ENCODE assay signal across 31 cellular contexts in the genomic region with DNA sequence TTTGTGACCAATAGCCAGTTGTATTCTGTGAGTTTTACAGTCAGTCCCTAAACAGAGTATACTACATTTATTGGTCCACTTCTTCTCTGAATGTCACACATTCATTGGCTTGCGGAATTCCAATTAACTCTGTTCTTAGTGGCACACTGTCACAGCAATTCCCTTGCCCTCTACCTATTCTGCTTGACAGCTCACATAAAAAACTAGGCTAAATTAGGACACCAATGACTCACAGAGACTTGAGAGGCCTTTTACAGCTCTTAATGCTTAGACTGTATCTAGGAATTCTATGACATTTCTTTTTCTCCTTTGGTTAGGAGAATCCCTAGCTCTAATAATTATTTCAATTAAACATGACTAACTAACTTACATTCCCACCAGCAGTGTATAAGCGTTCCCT.
A peak's percentile ranks its signal among the peaks of the same experiment; 100 is the strongest.
DNase-seq lines count a peak whose midpoint lies in the region; ATAC-seq, FAIRE-seq and TF ChIP-seq lines count a peak whose summit lies in the region.
"Had no signal": no experiment of that assay in that cellular context is flagged by ENCODE, and none has a peak within 500 bp of the region (broad histone marks: within the 10 kb centered on the region; RNA-seq: fewer than 3 reads in every experiment).

No MANE protein-coding gene starts in this region.

- no TSS peak for BruUV-seq in MCF 10A (replicated peaks; lab: Mats Ljungman, UMichigan)

- no peaks in the 10 kb centered on the region for H3K4me1 Mint-ChIP-seq in MCF 10A (ENCODE audit: insufficient read depth, unreplicated experiment)
- peaks cover 12% of the 10 kb centered on the region for H3K4me1 Mint-ChIP-seq in astrocyte (ENCODE audit: low read depth, unreplicated experiment)
- H3K4me1 Mint-ChIP-seq in activated CD4-positive, alpha-beta T cell treated with anti-CD3 and anti-CD28 coated beads for 36 hours, result no peaks in the 10 kb centered on the region
- H3K4me1 Mint-ChIP-seq: CD4-positive, CD25-positive, alpha-beta regulatory T cell; WTC11 had no signal

- no peak for TF ChIP-seq EP300 in upper lobe of left lung (IDR thresholded peaks at IDR 0.05)

- no peak for FAIRE-seq in astrocyte (lab: Jason Lieb, UNC)
- FAIRE-seq: GM18507, H1 had no signal

- DNase-seq in MCF 10A (ENCODE audit: unreplicated experiment) (peak; percentile 8), breast epithelium (ENCODE audit: low spot score in 2 of 2) (no peak), astrocyte (ENCODE audit: low read depth) (peak; percentile 44), islet precursor cell (peak; percentile 60), retinal pigment epithelial cell (ENCODE audit: low read depth) (peak; percentile 33), upper lobe of left lung (no peak)
- no peak for DNase-seq in activated CD4-positive, alpha-beta T cell treated with anti-CD3 and anti-CD28 coated beads for 36 hours
- DNase-seq: activated CD8-positive, alpha-beta T cell treated with anti-CD3 and anti-CD28 coated beads for 36 hours; activated naive CD4-positive, alpha-beta T cell treated with anti-CD3 and anti-CD28 coated beads, Interleukin-2, amount 50 U/mL, for 16 hours; activated T-cell treated with anti-CD3 and anti-CD28 coated beads, Interleukin-2, amount 50 U/mL, for 24 hours; CD4-positive, CD25-positive, alpha-beta regulatory T cell; DND-41; erythroblast; heart left ventricle; KBM-7; midbrain; NCI-H1092; NCI-H2107; NCI-H748 treated with DMSO at 0.1 percent for 48 hours; OCI-M1; right lobe of liver; stimulated activated naive CD4-positive, alpha-beta T cell treated with Interleukin-2 at 50 U/mL for 16 hours; T-helper 2 cell; transverse colon had no signal

- CTCF ChIA-PET in MCF 10A (lab: Yijun Ruan, JAX), result interaction anchor here (0.7 to 0.8 kb wide), 2 partner anchors 590 to 1062 kb away, joined by 3 to 5 read pairs; no protein-coding TSS in a partner anchor
- CTCF ChIA-PET in activated CD4-positive, alpha-beta T cell treated with anti-CD3 and anti-CD28 coated beads for 36 hours (lab: Charles Lee), result no interaction called here

- H3K9me3 Mint-ChIP-seq in MCF 10A (ENCODE audit: unreplicated experiment), result no peaks in the 10 kb centered on the region
- H3K9me3 Mint-ChIP-seq in astrocyte (ENCODE audit: unreplicated experiment), result no peaks in the 10 kb centered on the region
- H3K9me3 Mint-ChIP-seq in activated CD4-positive, alpha-beta T cell treated with anti-CD3 and anti-CD28 coated beads for 36 hours (ENCODE audit: low read depth), result no peaks in the 10 kb centered on the region
- H3K9me3 Mint-ChIP-seq: activated CD8-positive, alpha-beta T cell treated with anti-CD3 and anti-CD28 coated beads for 36 hours; activated T-cell treated with anti-CD3 and anti-CD28 coated beads, Interleukin-2, amount 50 U/mL, for 24 hours; dendritic cell treated with granulocyte-macrophage colony-stimulating factor and Interleukin-4, amounts not matched to agents 40 ng/mL and 50 ng/mL, for 4 days; WTC11 had no signal

- no peaks in the 10 kb centered on the region for H3K4me1 ChIP-seq in breast epithelium
- H3K4me1 ChIP-seq in astrocyte (ENCODE audit: insufficient read depth, low read length), result no peaks in the 10 kb centered on the region
- no peaks in the 10 kb centered on the region for H3K4me1 ChIP-seq in upper lobe of left lung
- H3K4me1 ChIP-seq: heart left ventricle, right lobe of liver, transverse colon had no signal

- intact Hi-C loops in MCF 10A (cut with micrococcal nuclease) (no loop called here), breast epithelium (cut with DNase I; ENCODE audit: low total_unique reads) (no loop called here)
- intact Hi-C loops in activated CD4-positive, alpha-beta T cell treated with anti-CD3 and anti-CD28 coated beads for 36 hours (cut with DNase I, micrococcal nuclease), result no loop called here

- no peak for TF ChIP-seq CTCF in MCF 10A (IDR thresholded peaks at IDR 0.05; ENCODE audit: unreplicated experiment)
- TF ChIP-seq CTCF in breast epithelium (IDR thresholded peaks at IDR 0.05), result no peak
- no peak for TF ChIP-seq CTCF in astrocyte (IDR thresholded peaks at IDR 0.05; ENCODE audit: insufficient read depth, low read depth, low read length)
- no peak for TF ChIP-seq CTCF in retinal pigment epithelial cell (conservative IDR thresholded peaks at IDR 0.05; ENCODE audit: low read depth, low read length)
- TF ChIP-seq CTCF in upper lobe of left lung (IDR thresholded peaks at IDR 0.05), result no peak

- no peaks in the 10 kb centered on the region for H3K36me3 ChIP-seq in breast epithelium
- H3K36me3 ChIP-seq in astrocyte (ENCODE audit: insufficient read depth, low read length), result no peaks in the 10 kb centered on the region
- H3K36me3 ChIP-seq in upper lobe of left lung, result no peaks in the 10 kb centered on the region
- H3K36me3 ChIP-seq: brain microvascular endothelial cell, heart left ventricle, neutrophil, right lobe of liver, transverse colon had no signal

- no peaks in the 10 kb centered on the region for H3K27me3 ChIP-seq in breast epithelium
- H3K27me3 ChIP-seq in astrocyte (ENCODE audit: insufficient read depth, low read length), result no peaks in the 10 kb centered on the region
- H3K27me3 ChIP-seq in upper lobe of left lung, result no peaks in the 10 kb centered on the region
- H3K27me3 ChIP-seq: brain microvascular endothelial cell, heart left ventricle, neutrophil, right lobe of liver, transverse colon had no signal

- H3K4me3 Mint-ChIP-seq in MCF 10A (ENCODE audit: unreplicated experiment), result no peak overlapping the region
- no peak overlapping the region for H3K4me3 Mint-ChIP-seq in astrocyte (ENCODE audit: unreplicated experiment)
- H3K4me3 Mint-ChIP-seq in activated CD4-positive, alpha-beta T cell treated with anti-CD3 and anti-CD28 coated beads for 36 hours, result no peak overlapping the region
- H3K4me3 Mint-ChIP-seq: activated CD8-positive, alpha-beta T cell treated with anti-CD3 and anti-CD28 coated beads for 36 hours; activated T-cell treated with anti-CD3 and anti-CD28 coated beads, Interleukin-2, amount 50 U/mL, for 24 hours; CD4-positive, CD25-positive, alpha-beta regulatory T cell; dendritic cell treated with granulocyte-macrophage colony-stimulating factor and Interleukin-4, amounts not matched to agents 40 ng/mL and 50 ng/mL, for 4 days; WTC11 had no signal

- TF ChIP-seq POLR2A in breast epithelium (IDR thresholded peaks at IDR 0.05), result no peak
- TF ChIP-seq POLR2A in upper lobe of left lung (IDR thresholded peaks at IDR 0.05), result no peak

- H3K27ac Mint-ChIP-seq in MCF 10A (ENCODE audit: low read depth, unreplicated experiment) (no peak overlapping the region), astrocyte (ENCODE audit: unreplicated experiment) (no peak overlapping the region)
- H3K27ac Mint-ChIP-seq in activated CD4-positive, alpha-beta T cell treated with anti-CD3 and anti-CD28 coated beads for 36 hours, result no peak overlapping the region
- H3K27ac Mint-ChIP-seq: activated CD8-positive, alpha-beta T cell treated with anti-CD3 and anti-CD28 coated beads for 36 hours; activated T-cell treated with anti-CD3 and anti-CD28 coated beads, Interleukin-2, amount 50 U/mL, for 24 hours; CD4-positive, CD25-positive, alpha-beta regulatory T cell; dendritic cell treated with granulocyte-macrophage colony-stimulating factor and Interleukin-4, amounts not matched to agents 40 ng/mL and 50 ng/mL, for 4 days; WTC11 had no signal

- no peaks in the 10 kb centered on the region for H3K79me2 ChIP-seq in astrocyte (ENCODE audit: insufficient read depth, low read length)

- H4K20me1 ChIP-seq in astrocyte (ENCODE audit: insufficient read depth, low read length), result no peaks in the 10 kb centered on the region

- H3K27ac ChIP-seq in breast epithelium (no peak overlapping the region), astrocyte (ENCODE audit: low read depth, low read length) (no peak overlapping the region), upper lobe of left lung (no peak overlapping the region)
- H3K27ac ChIP-seq: brain microvascular endothelial cell, heart left ventricle, neutrophil, right lobe of liver had no signal

- H3K9me3 ChIP-seq in breast epithelium (no peaks in the 10 kb centered on the region), astrocyte (ENCODE audit: insufficient read depth, low read depth, low read length) (no peaks in the 10 kb centered on the region), upper lobe of left lung (no peaks in the 10 kb centered on the region)
- H3K9me3 ChIP-seq: heart left ventricle, neutrophil, right lobe of liver, transverse colon had no signal

- H3K9ac ChIP-seq in astrocyte (ENCODE audit: low read length), result no peak overlapping the region

- H3K4me3 ChIP-seq in breast epithelium (no peak overlapping the region), astrocyte (ENCODE audit: insufficient read depth, low read depth, low read length) (no peak overlapping the region), retinal pigment epithelial cell (ENCODE audit: low read length) (no peak overlapping the region), upper lobe of left lung (no peak overlapping the region)
- H3K4me3 ChIP-seq: heart left ventricle, right lobe of liver, transverse colon had no signal

- 85 to 88% methylated on average over 2 of the region's 2 CpGs for WGBS in upper lobe of left lung, 2 donors

- H3K36me3 Mint-ChIP-seq in MCF 10A (ENCODE audit: insufficient read depth, unreplicated experiment) (no peaks in the 10 kb centered on the region), astrocyte (ENCODE audit: low read depth, unreplicated experiment) (no peaks in the 10 kb centered on the region)
- no peaks in the 10 kb centered on the region for H3K36me3 Mint-ChIP-seq in activated CD4-positive, alpha-beta T cell treated with anti-CD3 and anti-CD28 coated beads for 36 hours (ENCODE audit: low read depth)
- H3K36me3 Mint-ChIP-seq: CD4-positive, CD25-positive, alpha-beta regulatory T cell; WTC11 had no signal

- POLR2A ChIA-PET in MCF 10A (lab: Yijun Ruan, JAX), result no interaction called here
- POLR2A ChIA-PET in activated CD4-positive, alpha-beta T cell treated with anti-CD3 and anti-CD28 coated beads for 36 hours (lab: Charles Lee), result no interaction called here

- H3K27me3 Mint-ChIP-seq in MCF 10A (ENCODE audit: insufficient read depth, unreplicated experiment) (no peaks in the 10 kb centered on the region), astrocyte (ENCODE audit: low read depth, unreplicated experiment) (no peaks in the 10 kb centered on the region)
- H3K27me3 Mint-ChIP-seq in activated CD4-positive, alpha-beta T cell treated with anti-CD3 and anti-CD28 coated beads for 36 hours, result no peaks in the 10 kb centered on the region
- H3K27me3 Mint-ChIP-seq: activated T-cell treated with anti-CD3 and anti-CD28 coated beads, Interleukin-2, amount 50 U/mL, for 24 hours; CD4-positive, CD25-positive, alpha-beta regulatory T cell; dendritic cell treated with granulocyte-macrophage colony-stimulating factor and Interleukin-4, amounts not matched to agents 40 ng/mL and 50 ng/mL, for 4 days had no signal

- H2AFZ ChIP-seq in astrocyte (ENCODE audit: low read depth, low read length), result no peak overlapping the region

- ATAC-seq in HG03469 (IDR thresholded peaks at IDR 0.05; ENCODE audit: unreplicated experiment) (no peak), upper lobe of left lung (ENCODE audit: low FRiP score in 2 of 2) (no peak)
- no peak for ATAC-seq in activated CD4-positive, alpha-beta T cell treated with anti-CD3 and anti-CD28 coated beads for 36 hours
- ATAC-seq: activated CD8-positive, alpha-beta T cell treated with anti-CD3 and anti-CD28 coated beads for 36 hours; right lobe of liver; WTC11 had no signal

- no peak overlapping the region for H3K4me2 ChIP-seq in astrocyte (ENCODE audit: low read length)

Comparison
In these comparisons a context has a peak if more than half of its experiments do, and no peak if none do; other contexts are left out.
1. DNase-seq: peak in MCF 10A (single experiment), astrocyte (single experiment), islet precursor cell (single experiment) and retinal pigment epithelial cell (single experiment); none in breast epithelium (0 of 2), upper lobe of left lung (0 of 2) and activated CD4-positive, alpha-beta T cell treated with anti-CD3 and anti-CD28 coated beads for 36 hours (single experiment).